ENCODE assay signal across 10 cellular contexts in the genomic region with DNA sequence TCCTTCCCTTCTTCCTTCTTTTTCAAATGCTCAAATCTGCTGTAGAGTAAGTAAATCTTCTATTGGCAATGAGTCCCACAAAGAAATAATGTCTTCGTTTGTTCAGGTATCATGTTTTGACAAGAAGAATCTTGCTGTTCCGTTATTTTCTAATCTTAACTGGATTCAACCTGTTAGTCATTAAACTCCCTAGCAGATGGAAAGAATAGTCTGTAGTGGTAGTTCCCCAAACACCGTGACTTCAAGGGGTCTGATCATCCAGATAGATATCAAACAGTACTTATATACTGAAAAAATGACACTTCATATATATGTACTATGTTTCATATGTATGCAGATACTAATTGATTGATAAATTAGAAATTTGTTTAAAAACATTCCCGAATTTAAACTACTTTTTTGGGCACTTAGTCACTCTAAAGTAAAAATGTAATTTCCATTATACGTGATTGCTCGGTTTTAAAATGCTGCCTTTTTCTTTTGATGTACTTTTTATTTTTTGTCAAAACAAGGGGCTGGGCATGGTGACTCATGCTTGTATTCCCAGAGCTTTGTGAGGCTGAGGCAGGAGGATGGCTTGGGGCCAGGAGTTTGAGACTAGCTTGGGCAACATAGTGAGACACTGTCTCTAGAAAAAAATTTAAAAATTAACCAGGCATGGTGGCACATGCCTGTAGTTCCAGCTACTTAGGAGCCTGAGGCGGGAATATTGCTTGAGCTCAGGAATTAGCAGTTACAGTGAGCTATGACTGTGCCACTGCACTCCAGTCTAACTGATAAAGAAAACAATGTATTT.
A peak's percentile ranks its signal among the peaks of the same experiment; 100 is the strongest.
DNase-seq lines count a peak whose midpoint lies in the region; ATAC-seq and TF ChIP-seq lines count a peak whose summit lies in the region.
"Had no signal": no experiment of that assay in that cellular context is flagged by ENCODE, and none has a peak within 500 bp of the region (broad histone marks: within the 10 kb centered on the region; RNA-seq: fewer than 3 reads in every experiment).

No MANE protein-coding gene starts in this region.

- H3K4me1 Mint-ChIP-seq in T-helper 2 cell treated with Interferon-gamma antibody and Interleukin-4, amounts not matched to agents 5 μg/mL and 100 μg/mL, for 36 hours (ENCODE audit: low read depth) = peaks cover 11% of the 10 kb centered on the region

- H3K36me3 Mint-ChIP-seq in T-helper 2 cell treated with Interferon-gamma antibody and Interleukin-4, amounts not matched to agents 5 μg/mL and 100 μg/mL, for 36 hours (ENCODE audit: low read depth) = no peaks in the 10 kb centered on the region
- H3K36me3 Mint-ChIP-seq: activated naive CD8-positive, alpha-beta T cell had no signal

- no peak for TF ChIP-seq CTCF in sigmoid colon (IDR thresholded peaks at IDR 0.05)

- no peak for ATAC-seq in HG03135 (IDR thresholded peaks at IDR 0.05; ENCODE audit: unreplicated experiment)

- H3K9me3 Mint-ChIP-seq in T-helper 2 cell treated with Interferon-gamma antibody and Interleukin-4, amounts not matched to agents 5 μg/mL and 100 μg/mL, for 36 hours = no peaks in the 10 kb centered on the region

- H3K4me3 ChIP-seq in sigmoid colon = no peak overlapping the region

- intact Hi-C loops in sigmoid colon (cut with DNase I) = no loop called here

- WGBS in sigmoid colon, 2 donors = 35 to 65% methylated on average over 7 of the region's 7 CpGs

- H3K27ac Mint-ChIP-seq in T-helper 2 cell treated with Interferon-gamma antibody and Interleukin-4, amounts not matched to agents 5 μg/mL and 100 μg/mL, for 36 hours = no peak overlapping the region
- H3K27ac Mint-ChIP-seq: activated naive CD8-positive, alpha-beta T cell had no signal

- no peaks in the 10 kb centered on the region for H3K36me3 ChIP-seq in sigmoid colon

- no peaks in the 10 kb centered on the region for H3K4me1 ChIP-seq in sigmoid colon

- TF ChIP-seq EP300 in sigmoid colon (IDR thresholded peaks at IDR 0.05) = no peak

- no peaks in the 10 kb centered on the region for H3K27me3 ChIP-seq in sigmoid colon

- TF ChIP-seq POLR2A in sigmoid colon (IDR thresholded peaks at IDR 0.05) = no peak

- H3K4me3 Mint-ChIP-seq in T-helper 2 cell treated with Interferon-gamma antibody and Interleukin-4, amounts not matched to agents 5 μg/mL and 100 μg/mL, for 36 hours = no peak overlapping the region
- H3K4me3 Mint-ChIP-seq: activated naive CD8-positive, alpha-beta T cell had no signal

- no peaks in the 10 kb centered on the region for H3K9me3 ChIP-seq in sigmoid colon

- peaks cover 7% of the 10 kb centered on the region for H3K27me3 Mint-ChIP-seq in T-helper 2 cell treated with Interferon-gamma antibody and Interleukin-4, amounts not matched to agents 5 μg/mL and 100 μg/mL, for 36 hours (ENCODE audit: low read depth)
- H3K27me3 Mint-ChIP-seq: activated naive CD8-positive, alpha-beta T cell had no signal

- DNase-seq in H4 (ENCODE audit: low spot score) = peak; percentile 91
- peak; percentile 35 to 47 for DNase-seq in SW 1271 (lab: John Stamatoyannopoulos, UW)
- DNase-seq in foreskin melanocyte = peak; percentile 77
- DNase-seq in sigmoid colon = peak; percentile 76
- DNase-seq in activated naive CD4-positive, alpha-beta T cell (lab: John Stamatoyannopoulos, UW) = no peak
- DNase-seq in DMS79 (lab: John Stamatoyannopoulos, UW) = no peak
- no peak for DNase-seq in T-helper 2 cell treated with Interferon-gamma antibody and Interleukin-4, amounts not matched to agents 5 μg/mL and 100 μg/mL, for 36 hours (ENCODE audit: low spot score)
- DNase-seq: stimulated activated CD4-positive, alpha-beta T cell treated with anti-CD3 and anti-CD28 coated beads, Interleukin-4, amount 100 ng/mL, for 4 hours had no signal

- no peak overlapping the region for H3K27ac ChIP-seq in sigmoid colon

Comparison
In these comparisons a context has a peak if more than half of its experiments do, and no peak if none do; other contexts are left out.
1. DNase-seq: peak in H4 (single experiment), SW 1271 (2 of 2), foreskin melanocyte (single experiment) and sigmoid colon (single experiment); none in activated naive CD4-positive, alpha-beta T cell (0 of 4), DMS79 (single experiment) and T-helper 2 cell treated with Interferon-gamma antibody and Interleukin-4, amounts not matched to agents 5 μg/mL and 100 μg/mL, for 36 hours (single experiment).